ENCODE assay signal across 16 cellular contexts in the genomic region with DNA sequence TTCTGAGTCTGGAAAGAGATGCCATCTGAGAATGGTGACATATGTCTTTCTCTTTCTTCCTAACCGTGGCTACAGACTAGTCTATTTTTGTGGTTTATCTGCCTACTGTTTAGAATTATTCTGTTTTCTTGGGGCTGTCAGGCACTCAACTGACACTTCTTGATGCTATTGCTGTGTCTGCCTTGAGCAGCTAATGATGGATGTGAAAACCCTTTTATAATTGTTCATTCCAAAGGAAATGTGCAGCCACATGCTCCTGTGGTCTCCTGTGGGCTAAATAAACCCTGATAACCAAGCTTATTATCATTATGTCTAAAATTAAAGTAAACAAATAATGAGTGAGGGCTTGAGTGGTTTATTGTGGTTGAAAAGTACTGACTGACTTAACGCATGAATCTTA.
"Had no signal": no experiment of that assay in that cellular context is flagged by ENCODE, and none has a peak within 500 bp of the region (broad histone marks: within the 10 kb centered on the region; RNA-seq: fewer than 3 reads in every experiment).

No MANE protein-coding gene starts in this region.

- H3K27ac ChIP-seq: neutrophil, parathyroid adenoma, thyroid gland had no signal

- ATAC-seq: activated CD8-positive, alpha-beta memory T cell treated with anti-CD3 and anti-CD28 coated beads, Interleukin-2, amount 10 ng/mL, durations not matched to agents 7 days and 5 days; stimulated activated effector memory CD8-positive, alpha-beta T cell treated with anti-CD3 and anti-CD28 coated beads, Interleukin-12 subunit alpha, Interleukin-12 subunit beta, amount 100 ng/mL, for 72 hours had no signal

- H3K9me3 ChIP-seq: neutrophil, thyroid gland had no signal

- DNase-seq: activated CD4-positive, alpha-beta T cell treated with anti-CD3 and anti-CD28 coated beads, Interleukin-2, amount 50 U/mL, for 4 hours; activated CD4-positive, CD25-positive, alpha-beta regulatory T cell treated with anti-CD3 and anti-CD28 coated beads, Interleukin-2, amount 50 U/mL, for 72 hours; activated CD8-positive, alpha-beta memory T cell treated with anti-CD3 and anti-CD28 coated beads, Interleukin-2, amount 10 ng/mL, durations not matched to agents 7 days and 5 days; activated effector memory CD4-positive, alpha-beta T cell treated with anti-CD3 and anti-CD28 coated beads, Interleukin-2, amount 50 U/mL, for 16 hours; activated T-cell treated with anti-CD3 and anti-CD28 coated beads, Interleukin-2, amount 50 U/mL, for 1 hour; amniotic stem cell; brain microvascular endothelial cell; cerebellar nuclear complex; effector memory CD4-positive, alpha-beta T cell; head of caudate nucleus; left cardiac atrium; naive B cell; thyroid gland had no signal

- H2AFZ ChIP-seq: parathyroid adenoma had no signal

- H3K4me1 ChIP-seq: parathyroid adenoma had no signal

- H3K79me2 ChIP-seq: parathyroid adenoma had no signal

- H3K9ac ChIP-seq: parathyroid adenoma had no signal

- H3K36me3 ChIP-seq: brain microvascular endothelial cell, neutrophil, thyroid gland had no signal

- H3K27me3 ChIP-seq: brain microvascular endothelial cell, thyroid gland had no signal

- H3K4me3 ChIP-seq: thyroid gland had no signal
